In the genomic region with DNA sequence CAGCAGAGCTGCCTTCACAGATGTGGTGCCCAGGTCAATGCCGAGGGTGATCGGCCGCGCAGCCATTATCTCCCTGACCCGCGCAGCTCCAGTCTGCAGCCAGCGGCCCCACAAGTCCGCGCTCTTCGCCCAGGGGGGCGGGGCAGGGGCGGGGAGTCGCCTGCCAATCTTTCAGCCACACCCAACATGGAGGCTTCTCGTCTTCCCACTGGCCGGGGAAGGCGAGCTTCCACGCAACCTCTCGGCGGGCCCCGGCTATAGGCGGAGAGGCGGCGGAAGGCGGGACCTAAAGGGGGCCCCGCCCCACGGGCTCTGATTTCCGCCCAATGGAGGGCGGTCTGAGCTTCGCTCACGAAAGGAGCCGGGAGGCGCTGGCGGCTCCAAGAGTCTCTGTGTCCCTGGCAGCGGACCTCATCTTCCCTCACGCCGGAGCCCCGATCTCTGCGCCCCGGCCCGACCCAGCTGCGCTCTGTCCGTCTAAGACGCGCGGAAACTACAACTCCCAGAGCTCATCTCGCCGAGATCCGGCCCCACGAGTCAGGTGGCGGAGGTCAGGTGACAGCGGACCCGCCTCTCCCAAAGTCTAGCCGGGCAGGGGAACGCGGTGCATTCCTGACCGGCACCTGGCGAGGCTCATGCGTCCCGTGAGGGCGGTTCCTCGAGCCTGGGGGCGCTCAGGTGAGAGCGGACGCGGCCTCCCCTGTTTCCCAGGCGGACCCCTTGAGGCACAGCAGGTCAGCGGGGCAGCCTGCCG, we compare ENCODE assay signal across 1 cellular context.
TF ChIP-seq lines count a peak whose summit lies in the region.

TSS of gene CTNS (plus strand) at position 607 of the 754 bp plus-strand sequence. CDS start 3,447 bp downstream, outside the sequence.
TSS of gene SHPK (minus strand) at position 97 of the 754 bp plus-strand sequence. CDS start at position 66, 31 bp downstream.

TF ChIP-seq in HepG2, 621 proteins besides CTCF, POLR2A, EP300 and RAD21 (continued from another document and continues in another):
- TF ChIP-seq KIAA2018 (CRISPR knock-in tag; IDR thresholded peaks at IDR 0.05; ENCODE audit: borderline replicate concordance) (no peak), TMF1 (CRISPR knock-in tag; IDR thresholded peaks at IDR 0.05; ENCODE audit: low read depth) (peak; percentile 44), NFE2L2 (IDR thresholded peaks at IDR 0.05; ENCODE audit: low read length) (no peak), HOXD1 (CRISPR knock-in tag; IDR thresholded peaks at IDR 0.05) (peak; percentile 76; the same call in 1 of the 2 replicates), ZNF124 (CRISPR knock-in tag; IDR thresholded peaks at IDR 0.05) (peak; percentile 64; the same call in 1 of the 2 replicates), ZNF619 (CRISPR knock-in tag; IDR thresholded peaks at IDR 0.05) (peak; percentile 66), MTA3 (CRISPR knock-in tag; IDR thresholded peaks at IDR 0.05) (no peak), PLRG1 (conservative IDR thresholded peaks at IDR 0.05) (no peak), KAT8 (CRISPR knock-in tag; IDR thresholded peaks at IDR 0.05) (peak; percentile 90), ZNF251 (CRISPR knock-in tag; IDR thresholded peaks at IDR 0.05) (no peak), NFKB2 (CRISPR knock-in tag; IDR thresholded peaks at IDR 0.05; ENCODE audit: borderline replicate concordance) (no peak), CBX1 (IDR thresholded peaks at IDR 0.05; ENCODE audit: low read depth) (peak; percentile 55), KLF9 (CRISPR knock-in tag; IDR thresholded peaks at IDR 0.05; ENCODE audit: low read depth) (no peak), PRPF4 (IDR thresholded peaks at IDR 0.05; ENCODE audit: low read depth, low read length, poor library complexity, severe bottlenecking) (no peak), HMGXB4 (CRISPR knock-in tag; IDR thresholded peaks at IDR 0.05; ENCODE audit: borderline replicate concordance in 1 of 2, low read depth in 1 of 2) (peak in 1 of 2 experiments; percentile 49; a peak in 2 of 4 replicates), PHB2 (IDR thresholded peaks at IDR 0.05; ENCODE audit: partially characterized antibody) (no peak), ZBTB34 (CRISPR knock-in tag; IDR thresholded peaks at IDR 0.05) (peak; percentile 61; the same call in 1 of the 2 replicates)
- TF ChIP-seq, protein P1, sequence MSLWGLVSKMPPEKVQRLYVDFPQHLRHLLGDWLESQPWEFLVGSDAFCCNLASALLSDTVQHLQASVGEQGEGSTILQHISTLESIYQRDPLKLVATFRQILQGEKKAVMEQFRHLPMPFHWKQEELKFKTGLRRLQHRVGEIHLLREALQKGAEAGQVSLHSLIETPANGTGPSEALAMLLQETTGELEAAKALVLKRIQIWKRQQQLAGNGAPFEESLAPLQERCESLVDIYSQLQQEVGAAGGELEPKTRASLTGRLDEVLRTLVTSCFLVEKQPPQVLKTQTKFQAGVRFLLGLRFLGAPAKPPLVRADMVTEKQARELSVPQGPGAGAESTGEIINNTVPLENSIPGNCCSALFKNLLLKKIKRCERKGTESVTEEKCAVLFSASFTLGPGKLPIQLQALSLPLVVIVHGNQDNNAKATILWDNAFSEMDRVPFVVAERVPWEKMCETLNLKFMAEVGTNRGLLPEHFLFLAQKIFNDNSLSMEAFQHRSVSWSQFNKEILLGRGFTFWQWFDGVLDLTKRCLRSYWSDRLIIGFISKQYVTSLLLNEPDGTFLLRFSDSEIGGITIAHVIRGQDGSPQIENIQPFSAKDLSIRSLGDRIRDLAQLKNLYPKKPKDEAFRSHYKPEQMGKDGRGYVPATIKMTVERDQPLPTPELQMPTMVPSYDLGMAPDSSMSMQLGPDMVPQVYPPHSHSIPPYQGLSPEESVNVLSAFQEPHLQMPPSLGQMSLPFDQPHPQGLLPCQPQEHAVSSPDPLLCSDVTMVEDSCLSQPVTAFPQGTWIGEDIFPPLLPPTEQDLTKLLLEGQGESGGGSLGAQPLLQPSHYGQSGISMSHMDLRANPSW (CRISPR knock-in tag; IDR thresholded peaks at IDR 0.05; ENCODE audit: borderline replicate concordance): peak; percentile 67; the same call in 1 of the 2 replicates
- TF ChIP-seq, protein P2, sequence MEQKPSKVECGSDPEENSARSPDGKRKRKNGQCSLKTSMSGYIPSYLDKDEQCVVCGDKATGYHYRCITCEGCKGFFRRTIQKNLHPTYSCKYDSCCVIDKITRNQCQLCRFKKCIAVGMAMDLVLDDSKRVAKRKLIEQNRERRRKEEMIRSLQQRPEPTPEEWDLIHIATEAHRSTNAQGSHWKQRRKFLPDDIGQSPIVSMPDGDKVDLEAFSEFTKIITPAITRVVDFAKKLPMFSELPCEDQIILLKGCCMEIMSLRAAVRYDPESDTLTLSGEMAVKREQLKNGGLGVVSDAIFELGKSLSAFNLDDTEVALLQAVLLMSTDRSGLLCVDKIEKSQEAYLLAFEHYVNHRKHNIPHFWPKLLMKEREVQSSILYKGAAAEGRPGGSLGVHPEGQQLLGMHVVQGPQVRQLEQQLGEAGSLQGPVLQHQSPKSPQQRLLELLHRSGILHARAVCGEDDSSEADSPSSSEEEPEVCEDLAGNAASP (CRISPR knock-in tag; IDR thresholded peaks at IDR 0.05; ENCODE audit: borderline replicate concordance): peak; percentile 13; the same call in 1 of the 2 replicates
- TF ChIP-seq, protein P3, sequence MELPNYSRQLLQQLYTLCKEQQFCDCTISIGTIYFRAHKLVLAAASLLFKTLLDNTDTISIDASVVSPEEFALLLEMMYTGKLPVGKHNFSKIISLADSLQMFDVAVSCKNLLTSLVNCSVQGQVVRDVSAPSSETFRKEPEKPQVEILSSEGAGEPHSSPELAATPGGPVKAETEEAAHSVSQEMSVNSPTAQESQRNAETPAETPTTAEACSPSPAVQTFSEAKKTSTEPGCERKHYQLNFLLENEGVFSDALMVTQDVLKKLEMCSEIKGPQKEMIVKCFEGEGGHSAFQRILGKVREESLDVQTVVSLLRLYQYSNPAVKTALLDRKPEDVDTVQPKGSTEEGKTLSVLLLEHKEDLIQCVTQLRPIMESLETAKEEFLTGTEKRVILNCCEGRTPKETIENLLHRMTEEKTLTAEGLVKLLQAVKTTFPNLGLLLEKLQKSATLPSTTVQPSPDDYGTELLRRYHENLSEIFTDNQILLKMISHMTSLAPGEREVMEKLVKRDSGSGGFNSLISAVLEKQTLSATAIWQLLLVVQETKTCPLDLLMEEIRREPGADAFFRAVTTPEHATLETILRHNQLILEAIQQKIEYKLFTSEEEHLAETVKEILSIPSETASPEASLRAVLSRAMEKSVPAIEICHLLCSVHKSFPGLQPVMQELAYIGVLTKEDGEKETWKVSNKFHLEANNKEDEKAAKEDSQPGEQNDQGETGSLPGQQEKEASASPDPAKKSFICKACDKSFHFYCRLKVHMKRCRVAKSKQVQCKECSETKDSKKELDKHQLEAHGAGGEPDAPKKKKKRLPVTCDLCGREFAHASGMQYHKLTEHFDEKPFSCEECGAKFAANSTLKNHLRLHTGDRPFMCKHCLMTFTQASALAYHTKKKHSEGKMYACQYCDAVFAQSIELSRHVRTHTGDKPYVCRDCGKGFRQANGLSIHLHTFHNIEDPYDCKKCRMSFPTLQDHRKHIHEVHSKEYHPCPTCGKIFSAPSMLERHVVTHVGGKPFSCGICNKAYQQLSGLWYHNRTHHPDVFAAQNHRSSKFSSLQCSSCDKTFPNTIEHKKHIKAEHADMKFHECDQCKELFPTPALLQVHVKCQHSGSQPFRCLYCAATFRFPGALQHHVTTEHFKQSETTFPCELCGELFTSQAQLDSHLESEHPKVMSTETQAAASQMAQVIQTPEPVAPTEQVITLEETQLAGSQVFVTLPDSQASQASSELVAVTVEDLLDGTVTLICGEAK (IDR thresholded peaks at IDR 0.05): no peak
- TF ChIP-seq, protein P3 (CRISPR knock-in tag; IDR thresholded peaks at IDR 0.05): 0 out of 2 replicates have a peak, but pooled peaks have one; percentile 39
